Comparison of ENCODE assay signal across 9 cellular contexts in genomic region chr19:45900661-45901431, GRCh38. TPM values are rescaled to one million over a fixed set of nuclear protein-coding genes. Genes with fewer than 3 reads are reported as not detected.
DNase-seq lines count a peak whose midpoint lies in the region; ATAC-seq and TF ChIP-seq lines count a peak whose summit lies in the region.
"Had no signal": no experiment of that assay in that cellular context is flagged by ENCODE, and none has a peak within 500 bp of the region (broad histone marks: within the 10 kb centered on the region; RNA-seq: fewer than 3 reads in every experiment).

No MANE protein-coding gene starts in this region.

- CTCF ChIA-PET in CD4-positive, alpha-beta T cell (lab: Charles Lee), result interaction anchor here (0.6 kb wide), 1 partner anchor 505 kb away, joined by 3 read pairs; no protein-coding TSS in a partner anchor

- intact Hi-C loops in CD4-positive, alpha-beta T cell (cut with DNase I, micrococcal nuclease), result loop anchor here in 1 of 2 experiments (1.0 to 10.0 kb wide), 4 partner anchors 12 to 716 kb away; partner anchors contain the start of genes CCDC61, FOXA3 and SYMPK

- H3K27ac ChIP-seq in CD4-positive, alpha-beta T cell (ENCODE audit: low read depth, low read length), result no peak overlapping the region
- H3K27ac ChIP-seq in ectodermal cell (ENCODE audit: insufficient read depth, low read depth, low read length, poor library complexity, severe bottlenecking), result no peak overlapping the region
- H3K27ac ChIP-seq: foreskin keratinocyte had no signal

- no peaks in the 10 kb centered on the region for H3K27me3 Mint-ChIP-seq in CD4-positive, alpha-beta T cell
- H3K27me3 Mint-ChIP-seq in neural crest cell (ENCODE audit: low read depth), result peaks cover 21% of the 10 kb centered on the region

- no peak for ATAC-seq in CD4-positive, alpha-beta T cell (ENCODE audit: poor library complexity)
- no peak for ATAC-seq in left lobe of liver
- ATAC-seq: foreskin keratinocyte had no signal

- peaks cover 3% of the 10 kb centered on the region for H3K4me1 ChIP-seq in NT2/D1 (ENCODE audit: insufficient read depth, insufficient read length)
- H3K4me1 ChIP-seq in ectodermal cell (ENCODE audit: control insufficient read depth, insufficient read depth, low read length), result no peaks in the 10 kb centered on the region
- H3K4me1 ChIP-seq: foreskin keratinocyte had no signal

- TF ChIP-seq CTCF in CD4-positive, alpha-beta T cell (IDR thresholded peaks at IDR 0.05), result no peak
- TF ChIP-seq CTCF in neural crest cell (conservative IDR thresholded peaks at IDR 0.05), result no peak

- H3K36me3 ChIP-seq in NT2/D1 (ENCODE audit: insufficient read depth, insufficient read length, low read length) (peaks cover 3% of the 10 kb centered on the region), ectodermal cell (ENCODE audit: control insufficient read depth, insufficient read depth, low read length) (peaks cover 15% of the 10 kb centered on the region)

- H3K9ac ChIP-seq in NT2/D1 (ENCODE audit: insufficient read length, low read depth), result peak overlapping the region; percentile 74

- H3K36me3 Mint-ChIP-seq in CD4-positive, alpha-beta T cell (ENCODE audit: low read depth), result peaks cover 40% of the 10 kb centered on the region
- H3K36me3 Mint-ChIP-seq in neural crest cell (ENCODE audit: low read depth), result peaks cover 4% of the 10 kb centered on the region

- H3K4me3 Mint-ChIP-seq in CD4-positive, alpha-beta T cell, result peak overlapping the region; percentile 67
- peak overlapping the region; percentile 70 for H3K4me3 Mint-ChIP-seq in neural crest cell

- WGBS in ectodermal cell, 2 experiments, result 32 to 34% methylated on average over 22 of the region's 22 CpGs

- DNase-seq in CD4-positive, alpha-beta T cell, result no peak
- DNase-seq in NT2/D1 (ENCODE audit: low read depth, low spot score) (no peak), neural crest cell (ENCODE audit: low read depth, low spot score) (no peak), DMS153 (lab: John Stamatoyannopoulos, UW) (no peak), left lobe of liver (ENCODE audit: low spot score) (no peak), NCI-H187 treated with DMSO at 0.1 percent for 48 hours (lab: John Stamatoyannopoulos, UW) (no peak), COLO829 (ENCODE audit: low spot score) (no peak)

- no peak overlapping the region for H3K27ac Mint-ChIP-seq in CD4-positive, alpha-beta T cell
- H3K27ac Mint-ChIP-seq in neural crest cell (ENCODE audit: unreplicated experiment), result no peak overlapping the region

- H3K27me3 ChIP-seq in CD4-positive, alpha-beta T cell (ENCODE audit: control insufficient read depth, insufficient read depth, low read length), result no peaks in the 10 kb centered on the region
- H3K27me3 ChIP-seq in NT2/D1 (ENCODE audit: insufficient read depth, insufficient read length) (peaks cover 18% of the 10 kb centered on the region), ectodermal cell (ENCODE audit: control insufficient read depth, insufficient read depth, low read length, poor library complexity, severe bottlenecking) (peaks cover 24% of the 10 kb centered on the region)
- H3K27me3 ChIP-seq: foreskin keratinocyte had no signal

- POLR2A ChIA-PET in CD4-positive, alpha-beta T cell (lab: Charles Lee), result interaction anchor here (3.6 kb wide), 1 partner anchor 15 kb away, joined by 44 read pairs; the partner anchor contains the start of gene IRF2BP1

- H3K4me3 ChIP-seq in NT2/D1 (ENCODE audit: insufficient read length, low read depth) (peak overlapping the region; percentile 46), ectodermal cell (ENCODE audit: insufficient read depth, low read depth, low read length) (peak overlapping the region; percentile 49)

- peaks cover 28% of the 10 kb centered on the region for H3K4me1 Mint-ChIP-seq in CD4-positive, alpha-beta T cell (ENCODE audit: low read depth)
- peaks cover 11% of the 10 kb centered on the region for H3K4me1 Mint-ChIP-seq in neural crest cell

- H3K9me3 Mint-ChIP-seq in CD4-positive, alpha-beta T cell, result no peaks in the 10 kb centered on the region
- H3K9me3 Mint-ChIP-seq in neural crest cell, result no peaks in the 10 kb centered on the region

- H3K9me3 ChIP-seq in CD4-positive, alpha-beta T cell (ENCODE audit: control insufficient read depth, low read length), result no peaks in the 10 kb centered on the region
- H3K9me3 ChIP-seq in NT2/D1 (ENCODE audit: insufficient read depth, low read length) (no peaks in the 10 kb centered on the region), ectodermal cell (ENCODE audit: control insufficient read depth, low read length) (no peaks in the 10 kb centered on the region)

RNA-seq across cellular contexts. Expression of gene MYPOP, which starts 1.6 kb away (rescaled TPM):
- total RNA-seq in CD4-positive, alpha-beta T cell, result 1 to 10 TPM; 4.1 to 4.7 TPM
- 12.9 TPM for polyA plus RNA-seq in ectodermal cell (2013, experiment 1 of 4)
- 10.9 TPM for polyA plus RNA-seq in ectodermal cell (2013, experiment 2 of 4)
- 11.3 TPM for polyA plus RNA-seq in ectodermal cell (2013, experiment 3 of 4)
- polyA plus RNA-seq in ectodermal cell (2013, experiment 4 of 4), result 11.7 TPM
- total RNA-seq in neural crest cell (9.1 and 9.6 TPM in 2 replicates), left lobe of liver (5.0 TPM)

RNA-seq across cellular contexts. Expression of gene NANOS2, which starts 13.7 kb away (rescaled TPM):
- total RNA-seq in CD4-positive, alpha-beta T cell, result not detected
- polyA plus RNA-seq in ectodermal cell (2013, experiment 1 of 4), result 0.31 TPM
- polyA plus RNA-seq in ectodermal cell (2013, experiment 2 of 4), result 0.11 TPM
- polyA plus RNA-seq in ectodermal cell (2013, experiment 3 of 4), result 0.27 TPM
- polyA plus RNA-seq in ectodermal cell (2013, experiment 4 of 4), result 0.16 TPM
- total RNA-seq in neural crest cell (not detected in 2 replicates), left lobe of liver (not detected)
- total RNA-seq: foreskin keratinocyte had no signal
- polyA plus RNA-seq: foreskin keratinocyte had no signal

RNA-seq across cellular contexts. Expression of gene IRF2BP1, which starts 14.9 kb away (rescaled TPM):
- total RNA-seq in CD4-positive, alpha-beta T cell, result 10 to 100 TPM; 21.0 to 21.6 TPM
- polyA plus RNA-seq in ectodermal cell (2013, experiment 1 of 4), result 18.4 TPM
- polyA plus RNA-seq in ectodermal cell (2013, experiment 2 of 4), result 18.2 TPM
- 18.7 TPM for polyA plus RNA-seq in ectodermal cell (2013, experiment 3 of 4)
- 19.7 TPM for polyA plus RNA-seq in ectodermal cell (2013, experiment 4 of 4)
- 28.6 and 33.1 TPM in 2 replicates for total RNA-seq in neural crest cell
- 19.5 TPM for total RNA-seq in left lobe of liver

RNA-seq across cellular contexts. Expression of gene FOXA3, which starts 36.7 kb away (rescaled TPM):
- not detected for total RNA-seq in CD4-positive, alpha-beta T cell
- 6.8 TPM for polyA plus RNA-seq in ectodermal cell (2013, experiment 1 of 4)
- polyA plus RNA-seq in ectodermal cell (2013, experiment 2 of 4), result 7.0 TPM
- polyA plus RNA-seq in ectodermal cell (2013, experiment 3 of 4), result 4.8 TPM
- polyA plus RNA-seq in ectodermal cell (2013, experiment 4 of 4), result 5.5 TPM
- total RNA-seq in neural crest cell (not detected in 2 replicates), left lobe of liver (31.6 TPM)

RNA-seq across cellular contexts. Expression of gene SYMPK, which starts 37.9 kb away (rescaled TPM):
- 10 to 100 TPM; 63.3 to 65.0 TPM for total RNA-seq in CD4-positive, alpha-beta T cell
- polyA plus RNA-seq in ectodermal cell (2013, experiment 1 of 4), result 77.6 TPM
- polyA plus RNA-seq in ectodermal cell (2013, experiment 2 of 4), result 78.5 TPM
- polyA plus RNA-seq in ectodermal cell (2013, experiment 3 of 4), result 64.5 TPM
- polyA plus RNA-seq in ectodermal cell (2013, experiment 4 of 4), result 66.3 TPM
- 105 and 115 TPM in 2 replicates for total RNA-seq in neural crest cell
- 45.9 TPM for total RNA-seq in left lobe of liver
